Comparison of ENCODE assay signal across 9 cellular contexts in genomic region chr3:81923038-81923437, GRCh38.
"Had no signal": no experiment of that assay in that cellular context is flagged by ENCODE, and none has a peak within 500 bp of the region (broad histone marks: within the 10 kb centered on the region; RNA-seq: fewer than 3 reads in every experiment).

No MANE protein-coding gene starts in this region.

- H3K9me3 ChIP-seq: HAP-1 had no signal

- H3K4me3 ChIP-seq: GM23248, GM23338, HAP-1 had no signal

- H3K9ac ChIP-seq: GM23248 had no signal

- H3K4me2 ChIP-seq: GM23338 had no signal

- H3K27ac ChIP-seq: GM23248 had no signal

- H3K36me3 ChIP-seq: HAP-1 had no signal

- DNase-seq: GM23248, GOT3, H7, H9, HCEC 1CT, HFFc6 had no signal

- ATAC-seq: GM23338, HCT116 had no signal

- H2AFZ ChIP-seq: GM23248, GM23338 had no signal
